Comparison of ENCODE assay signal across 13 cellular contexts in the genomic region with DNA sequence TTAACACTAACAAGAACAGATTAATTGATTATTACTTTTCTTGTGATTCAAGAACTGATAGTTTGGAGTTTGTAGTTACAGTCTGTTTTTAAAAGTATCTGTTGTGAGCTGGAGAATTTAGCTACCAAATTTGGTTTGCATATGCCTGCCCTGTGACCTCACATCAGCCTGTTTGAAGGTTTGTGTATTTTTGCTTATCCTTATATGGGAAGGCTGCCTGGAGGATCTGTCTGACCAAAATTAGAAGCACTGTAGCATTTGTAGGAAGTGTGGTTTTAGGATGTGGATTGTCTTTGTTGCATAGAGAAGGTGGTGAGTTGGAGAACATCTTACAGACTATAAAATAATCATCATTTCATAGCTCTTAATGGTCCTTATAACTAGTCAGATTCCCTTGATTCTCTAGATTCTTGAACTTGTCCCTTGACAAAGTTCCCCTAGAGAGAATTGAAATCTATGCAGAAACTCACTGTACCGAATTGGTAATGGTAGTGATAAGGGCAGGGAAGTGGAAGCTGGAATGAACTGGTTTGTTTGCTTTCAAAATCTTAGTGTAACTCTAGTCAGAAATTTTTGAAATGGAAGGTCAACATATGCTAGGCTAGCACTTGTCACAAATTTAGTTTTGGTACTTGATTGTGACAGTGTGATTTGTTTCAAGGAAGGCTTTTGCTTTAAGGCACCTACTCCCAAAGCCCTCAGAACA. TPM values are rescaled to one million over a fixed set of nuclear protein-coding genes. Genes with fewer than 3 reads are reported as not detected.
DNase-seq lines count a peak whose midpoint lies in the region; ATAC-seq and TF ChIP-seq lines count a peak whose summit lies in the region.
"Had no signal": no experiment of that assay in that cellular context is flagged by ENCODE, and none has a peak within 500 bp of the region (broad histone marks: within the 10 kb centered on the region; RNA-seq: fewer than 3 reads in every experiment).

No MANE protein-coding gene starts in this region.

- H3K36me3 ChIP-seq in RWPE2 (ENCODE audit: low read depth): no peaks in the 10 kb centered on the region
- H3K36me3 ChIP-seq: right lobe of liver had no signal

- H3K4me3 Mint-ChIP-seq in CD14-positive monocyte (no peak overlapping the region), osteocyte (ENCODE audit: unreplicated experiment) (peak overlapping the region; percentile 8)
- H3K4me3 Mint-ChIP-seq: activated B cell treated with CpG ODN at 0.5 μM for 24 hours had no signal

- H3K36me3 Mint-ChIP-seq in CD14-positive monocyte: no peaks in the 10 kb centered on the region
- H3K36me3 Mint-ChIP-seq in osteocyte (ENCODE audit: unreplicated experiment): no peaks in the 10 kb centered on the region

- H3K9me3 Mint-ChIP-seq in CD14-positive monocyte: no peaks in the 10 kb centered on the region
- peaks cover 6% of the 10 kb centered on the region for H3K9me3 Mint-ChIP-seq in osteocyte (ENCODE audit: unreplicated experiment)
- H3K9me3 Mint-ChIP-seq: activated B cell treated with CpG ODN at 0.5 μM for 24 hours had no signal

- peak overlapping the region; percentile 23 for H3K27ac ChIP-seq in RWPE2 (ENCODE audit: poor library complexity, severe bottlenecking)
- H3K27ac ChIP-seq: right lobe of liver had no signal

- no peaks in the 10 kb centered on the region for H3K27me3 Mint-ChIP-seq in CD14-positive monocyte (ENCODE audit: low read depth in 3 of 3)
- no peaks in the 10 kb centered on the region for H3K27me3 Mint-ChIP-seq in osteocyte (ENCODE audit: unreplicated experiment)
- H3K27me3 Mint-ChIP-seq: activated B cell treated with CpG ODN at 0.5 μM for 24 hours had no signal

- H3K27ac Mint-ChIP-seq in CD14-positive monocyte (peak overlapping the region in 5 of 7 donors; percentile 0 to 74 (median 50)), osteocyte (ENCODE audit: unreplicated experiment) (peak overlapping the region; percentile 78)
- H3K27ac Mint-ChIP-seq: activated B cell treated with CpG ODN at 0.5 μM for 24 hours had no signal

- H3K4me1 ChIP-seq in RWPE2 (ENCODE audit: insufficient read depth, poor library complexity, severe bottlenecking): peaks cover 22% of the 10 kb centered on the region
- H3K4me1 ChIP-seq: right lobe of liver had no signal

- no peak for ATAC-seq in RWPE2 (ENCODE audit: low read depth)
- ATAC-seq in GM18867 (IDR thresholded peaks at IDR 0.05; ENCODE audit: unreplicated experiment): no peak
- ATAC-seq: right lobe of liver had no signal

- DNase-seq in CD14-positive monocyte (ENCODE audit: low spot score) (no peak), RWPE2 (ENCODE audit: low spot score) (no peak), fibroblast of pulmonary artery (ENCODE audit: low read depth) (peak; percentile 66), osteocyte (ENCODE audit: extremely low spot score, unreplicated experiment) (no peak), NCI-H345 (lab: John Stamatoyannopoulos, UW) (no peak), SW480 (ENCODE audit: low spot score) (no peak), NCI-H82 (lab: John Stamatoyannopoulos, UW) (no peak)
- DNase-seq: activated B cell treated with CpG ODN at 0.5 μM for 24 hours; activated naive CD4-positive, alpha-beta T cell treated with Interleukin-2 at 50 U/mL for 16 hours; C1 segment of cervical spinal cord; NCI-H2171 treated with DMSO at 0.1 percent for 48 hours; right lobe of liver had no signal

- no peaks in the 10 kb centered on the region for H3K27me3 ChIP-seq in RWPE2 (ENCODE audit: insufficient read depth, poor library complexity, severe bottlenecking)
- H3K27me3 ChIP-seq: right lobe of liver had no signal

- H3K4me1 Mint-ChIP-seq in CD14-positive monocyte (peaks cover 34% of the 10 kb centered on the region), osteocyte (ENCODE audit: unreplicated experiment) (peaks cover 51% of the 10 kb centered on the region)

- TF ChIP-seq CTCF in CD14-positive monocyte (IDR thresholded peaks at IDR 0.05) (no peak), RWPE2 (IDR thresholded peaks at IDR 0.05; ENCODE audit: poor library complexity, severe bottlenecking) (no peak), fibroblast of pulmonary artery (IDR thresholded peaks at IDR 0.05; ENCODE audit: low read length, missing control alignments) (no peak), osteocyte (IDR thresholded peaks at IDR 0.05) (no peak)

- H3K4me3 ChIP-seq in RWPE2 (ENCODE audit: severe bottlenecking) (no peak overlapping the region), fibroblast of pulmonary artery (replicated peaks; ENCODE audit: low read depth, low read length) (no peak overlapping the region)
- H3K4me3 ChIP-seq: right lobe of liver had no signal

- intact Hi-C loops in CD14-positive monocyte (cut with micrococcal nuclease): no loop called here

- H3K9me3 ChIP-seq in RWPE2 (ENCODE audit: severe bottlenecking): no peaks in the 10 kb centered on the region
- H3K9me3 ChIP-seq: right lobe of liver had no signal

RNA-seq across cellular contexts. Expression of a gene that starts 57.3 kb away (rescaled TPM):
- 100 to 1,000 TPM; 318 to 374 TPM for polyA plus RNA-seq in CD14-positive monocyte
- 166 TPM in 2 replicates for total RNA-seq in osteocyte

RNA-seq across cellular contexts. Expression of a gene that starts 57.4 kb away (rescaled TPM):
- polyA plus RNA-seq in CD14-positive monocyte: under 1 TPM in 1 of 2 donors, not detected in 1; 0.86 TPM
- total RNA-seq in osteocyte: 1.6 and 2.7 TPM in 2 replicates
